Comparison of ENCODE assay signal across 8 cellular contexts in genomic region chr1:153976819-153977249, GRCh38. TPM values are rescaled to one million over a fixed set of nuclear protein-coding genes. Genes with fewer than 3 reads are reported as not detected.
DNase-seq lines count a peak whose midpoint lies in the region; ATAC-seq lines count a peak whose summit lies in the region.

No MANE protein-coding gene starts in this region.

- DNase-seq in stimulated activated naive CD8-positive, alpha-beta T cell treated with anti-CD3 and anti-CD28 coated beads, Interleukin-15, amount 100 ng/mL, for 72 hours: no peak
- DNase-seq in NCI-H748 (lab: John Stamatoyannopoulos, UW; ENCODE audit: unreplicated experiment) (no peak), NCI-H1436 treated with DMSO at 0.1 percent for 48 hours (lab: John Stamatoyannopoulos, UW) (no peak), NCI-H128 (lab: John Stamatoyannopoulos, UW; ENCODE audit: unreplicated experiment) (no peak)

- H3K36me3 Mint-ChIP-seq in activated T-helper 17 cell treated with anti-CD3 and anti-CD28 coated beads, Interleukin-2, amount 50 U/mL, for 72 hours (ENCODE audit: low read depth): peaks cover 48% of the 10 kb centered on the region

- peak overlapping the region; percentile 84 for H3K4me3 ChIP-seq in iPS-15b (ENCODE audit: low read depth, low read length)

- H3K27ac Mint-ChIP-seq in activated T-helper 17 cell treated with anti-CD3 and anti-CD28 coated beads, Interleukin-2, amount 50 U/mL, for 72 hours: peak overlapping the region; percentile 94
- peak overlapping the region; percentile 92 to 95 for H3K27ac Mint-ChIP-seq in stimulated activated naive CD8-positive, alpha-beta T cell treated with anti-CD3 and anti-CD28 coated beads, Interleukin-15, amount 100 ng/mL, for 72 hours

- ATAC-seq in HG03439 (IDR thresholded peaks at IDR 0.05; ENCODE audit: unreplicated experiment): peak; percentile 2
- peak; percentile 8 for ATAC-seq in activated T-helper 17 cell treated with anti-CD3 and anti-CD28 coated beads, Interleukin-2, amount 50 U/mL, for 72 hours (replicated peaks)
- ATAC-seq in stimulated activated naive CD8-positive, alpha-beta T cell treated with anti-CD3 and anti-CD28 coated beads, Interleukin-15, amount 100 ng/mL, for 72 hours: no peak
- no peak for ATAC-seq in HG03280 (IDR thresholded peaks at IDR 0.05; ENCODE audit: unreplicated experiment)

- H3K4me1 Mint-ChIP-seq in activated T-helper 17 cell treated with anti-CD3 and anti-CD28 coated beads, Interleukin-2, amount 50 U/mL, for 72 hours: peaks cover 13% of the 10 kb centered on the region
- peaks cover 51% of the 10 kb centered on the region for H3K4me1 Mint-ChIP-seq in stimulated activated naive CD8-positive, alpha-beta T cell treated with anti-CD3 and anti-CD28 coated beads, Interleukin-15, amount 100 ng/mL, for 72 hours

- no peaks in the 10 kb centered on the region for H3K27me3 Mint-ChIP-seq in activated T-helper 17 cell treated with anti-CD3 and anti-CD28 coated beads, Interleukin-2, amount 50 U/mL, for 72 hours
- H3K27me3 Mint-ChIP-seq in stimulated activated naive CD8-positive, alpha-beta T cell treated with anti-CD3 and anti-CD28 coated beads, Interleukin-15, amount 100 ng/mL, for 72 hours: no peaks in the 10 kb centered on the region

- H3K36me3 ChIP-seq in iPS-15b (ENCODE audit: control insufficient read depth, insufficient read depth, low read length): peaks cover 21% of the 10 kb centered on the region

- no peaks in the 10 kb centered on the region for H3K27me3 ChIP-seq in iPS-15b (ENCODE audit: control insufficient read depth, insufficient read depth, low read length)

- H3K4me3 Mint-ChIP-seq in activated T-helper 17 cell treated with anti-CD3 and anti-CD28 coated beads, Interleukin-2, amount 50 U/mL, for 72 hours: peak overlapping the region; percentile 98
- H3K4me3 Mint-ChIP-seq in stimulated activated naive CD8-positive, alpha-beta T cell treated with anti-CD3 and anti-CD28 coated beads, Interleukin-15, amount 100 ng/mL, for 72 hours: peak overlapping the region; percentile 97

- peak overlapping the region; percentile 97 for H3K9ac ChIP-seq in iPS-15b (ENCODE audit: low read depth, low read length)

- no peaks in the 10 kb centered on the region for H3K4me1 ChIP-seq in iPS-15b (ENCODE audit: control insufficient read depth, insufficient read depth, low read length)

- H3K9me3 ChIP-seq in iPS-15b (ENCODE audit: control insufficient read depth, insufficient read depth, low read length): no peaks in the 10 kb centered on the region

- no peaks in the 10 kb centered on the region for H3K9me3 Mint-ChIP-seq in activated T-helper 17 cell treated with anti-CD3 and anti-CD28 coated beads, Interleukin-2, amount 50 U/mL, for 72 hours
- H3K9me3 Mint-ChIP-seq in stimulated activated naive CD8-positive, alpha-beta T cell treated with anti-CD3 and anti-CD28 coated beads, Interleukin-15, amount 100 ng/mL, for 72 hours: no peaks in the 10 kb centered on the region

RNA-seq across cellular contexts. Expression of gene JTB, which starts 0.6 kb away (rescaled TPM):
- 100 to 1,000 TPM in 1 of 2 donors, 10 to 100 TPM in 1; 89.7 to 167 TPM for total RNA-seq in activated T-helper 17 cell treated with anti-CD3 and anti-CD28 coated beads, Interleukin-2, amount 50 U/mL, for 72 hours

RNA-seq across cellular contexts. Expression of gene CREB3L4, which starts 9.1 kb away (rescaled TPM):
- total RNA-seq in activated T-helper 17 cell treated with anti-CD3 and anti-CD28 coated beads, Interleukin-2, amount 50 U/mL, for 72 hours: 1 to 10 TPM; 7.4 to 9.3 TPM

RNA-seq across cellular contexts. Expression of gene RAB13, which starts 9.3 kb away (rescaled TPM):
- under 1 TPM; 0.66 to 0.91 TPM for total RNA-seq in activated T-helper 17 cell treated with anti-CD3 and anti-CD28 coated beads, Interleukin-2, amount 50 U/mL, for 72 hours

RNA-seq across cellular contexts. Expression of gene SLC39A1, which starts 13.5 kb away (rescaled TPM):
- 100 to 1,000 TPM; 109 to 117 TPM for total RNA-seq in activated T-helper 17 cell treated with anti-CD3 and anti-CD28 coated beads, Interleukin-2, amount 50 U/mL, for 72 hours

RNA-seq across cellular contexts. Expression of gene RPS27, which starts 13.7 kb away (rescaled TPM):
- 1,000 to 10,000 TPM; 1,111 to 1,746 TPM for total RNA-seq in activated T-helper 17 cell treated with anti-CD3 and anti-CD28 coated beads, Interleukin-2, amount 50 U/mL, for 72 hours

Comparison
In these comparisons a context has a peak if more than half of its experiments do, and no peak if none do; other contexts are left out.
1. ATAC-seq: peak in HG03439 (single experiment) and activated T-helper 17 cell treated with anti-CD3 and anti-CD28 coated beads, Interleukin-2, amount 50 U/mL, for 72 hours (single experiment); none in stimulated activated naive CD8-positive, alpha-beta T cell treated with anti-CD3 and anti-CD28 coated beads, Interleukin-15, amount 100 ng/mL, for 72 hours (single experiment) and HG03280 (single experiment).